ENCODE assay signal across 27 cellular contexts in genomic region chr16:31219154-31219741, GRCh38. TPM values are rescaled to one million over a fixed set of nuclear protein-coding genes. Genes with fewer than 3 reads are reported as not detected.
A peak's percentile ranks its signal among the peaks of the same experiment; 100 is the strongest.
DNase-seq lines count a peak whose midpoint lies in the region; ATAC-seq, FAIRE-seq and TF ChIP-seq lines count a peak whose summit lies in the region.
"Had no signal": no experiment of that assay in that cellular context is flagged by ENCODE, and none has a peak within 500 bp of the region (broad histone marks: within the 10 kb centered on the region; RNA-seq: fewer than 3 reads in every experiment).

No MANE protein-coding gene starts in this region.

- intact Hi-C loops in HepG2 (cut with micrococcal nuclease; ENCODE audit: unreplicated experiment) = no loop called here
- intact Hi-C loops in right lobe of liver (cut with DNase I) = no loop called here
- intact Hi-C loops in left ventricle myocardium inferior (cut with micrococcal nuclease) = no loop called here

- in situ Hi-C loops in HepG2 (cut with HindIII; ENCODE audit: extremely low pct_ligation_motif_present, low pct_unique_long_range_greater_than_20kb) = loop anchor here (25.0 kb wide), 2 partner anchors 218 to 643 kb away; partner anchors contain the start of genes COX6A2, ZNF267 and ZNF843
- in situ Hi-C loops in GM13976 (cut with MboI; ENCODE audit: low sequenced_read_pairs, unreplicated experiment) = no loop called here

- H3K9me3 ChIP-seq in HepG2 (ENCODE audit: low read length) = no peaks in the 10 kb centered on the region
- no peaks in the 10 kb centered on the region for H3K9me3 ChIP-seq in right lobe of liver
- no peaks in the 10 kb centered on the region for H3K9me3 ChIP-seq in left ventricle myocardium inferior (replicated peaks)
- H3K9me3 ChIP-seq: BE2C; BLaER1 treated with 17β-estradiol and CSF1 and Interleukin-3, amounts not matched to agents 10 nM and 100 nM had no signal

- H3K4me3 ChIP-seq in HepG2 (replicated peaks in 1 of 3; ENCODE audit: insufficient read depth in 1 of 3, low read depth in 2 of 3, low read length in 3 of 3) = no peak overlapping the region
- no peak overlapping the region for H3K4me3 ChIP-seq in right lobe of liver
- no peak overlapping the region for H3K4me3 ChIP-seq in left ventricle myocardium inferior
- H3K4me3 ChIP-seq: BLaER1 treated with 17β-estradiol and CSF1 and Interleukin-3, amounts not matched to agents 10 nM and 100 nM; GM23338 had no signal

- no peak for TF ChIP-seq CTCF in HepG2 (CRISPR knock-in tag; IDR thresholded peaks at IDR 0.05)
- TF ChIP-seq CTCF in right lobe of liver (IDR thresholded peaks at IDR 0.05) = no peak
- TF ChIP-seq CTCF in left ventricle myocardium inferior (IDR thresholded peaks at IDR 0.05; ENCODE audit: borderline replicate concordance) = no peak
- no peak for TF ChIP-seq CTCF in GM13976 (IDR thresholded peaks at IDR 0.05; ENCODE audit: borderline replicate concordance, control extremely low read depth, extremely low read depth, insufficient read depth, missing control alignments)

- no peaks in the 10 kb centered on the region for H3K79me2 ChIP-seq in HepG2 (ENCODE audit: insufficient read depth, low read length)

- no TSS peak for BruUV-seq in HepG2 (replicated peaks; lab: Mats Ljungman, UMichigan)

- 37% methylated on average over 15 of the region's 15 CpGs for WGBS in HepG2 (ENCODE audit: low lambda C conversion rate)
- WGBS in right lobe of liver (ENCODE audit: insufficient coverage, low coverage, low lambda C conversion rate, missing lambda C conversion rate) = 33% methylated on average over 1 of the region's 15 CpGs

- POLR2A ChIA-PET in HepG2 (lab: Yijun Ruan, JAX) (no interaction called here), HEK293T (lab: Yijun Ruan, JAX) (interaction anchor here (1.5 kb wide), 1 partner anchor 40 kb away, joined by 5 read pairs; the partner anchor contains the start of gene FUS)

- no peak overlapping the region for H3K4me2 ChIP-seq in HepG2 (ENCODE audit: low read depth, low read length)
- H3K4me2 ChIP-seq: BLaER1 treated with 17β-estradiol and CSF1 and Interleukin-3, amounts not matched to agents 10 nM and 100 nM; GM23338 had no signal

- H4K20me1 ChIP-seq in HepG2 (ENCODE audit: insufficient read depth, low read length) = no peaks in the 10 kb centered on the region

- no peak for TF ChIP-seq EP300 in HepG2 (IDR thresholded peaks at IDR 0.05; ENCODE audit: low read depth in 2 of 2, low read length in 2 of 2)
- TF ChIP-seq EP300 in HepG2 (CRISPR knock-in tag; IDR thresholded peaks at IDR 0.05; ENCODE audit: borderline replicate concordance) = no peak

- no peak for TF ChIP-seq POLR2A in HepG2 (IDR thresholded peaks at IDR 0.05; ENCODE audit: insufficient read depth in 1 of 2, low read depth in 2 of 2, low read length in 2 of 2)
- no peak for TF ChIP-seq POLR2A in right lobe of liver (IDR thresholded peaks at IDR 0.05)

- no peak overlapping the region for H2AFZ ChIP-seq in HepG2 (ENCODE audit: low read length)
- H2AFZ ChIP-seq: GM23338 had no signal

- no peak for FAIRE-seq in HepG2 (lab: Jason Lieb, UNC)
- FAIRE-seq: A204.1, GM12892, GM19239, H54 had no signal

- ATAC-seq in HepG2 = no peak
- no peak for ATAC-seq in right lobe of liver
- ATAC-seq: GM23338 had no signal

- H3K4me1 ChIP-seq in HepG2 (ENCODE audit: insufficient read depth, low read length) = peaks cover 12% of the 10 kb centered on the region
- peaks cover 0 to 20% (median 0%) of the 10 kb centered on the region in 4 donors for H3K4me1 ChIP-seq in right lobe of liver
- H3K4me1 ChIP-seq in left ventricle myocardium inferior = peaks cover 27% of the 10 kb centered on the region
- H3K4me1 ChIP-seq: BE2C had no signal

- H3K27ac ChIP-seq in HepG2 (ENCODE audit: extremely low read length, insufficient read depth, low read length) = no peak overlapping the region
- H3K27ac ChIP-seq in right lobe of liver = no peak overlapping the region
- H3K27ac ChIP-seq in left ventricle myocardium inferior (replicated peaks) = no peak overlapping the region
- H3K27ac ChIP-seq: 22Rv1; BLaER1 treated with 17β-estradiol and CSF1 and Interleukin-3, amounts not matched to agents 10 nM and 100 nM had no signal

- H3K9ac ChIP-seq in HepG2 (ENCODE audit: insufficient read depth, low read depth, low read length) = no peak overlapping the region
- H3K9ac ChIP-seq: BLaER1 treated with 17β-estradiol and CSF1 and Interleukin-3, amounts not matched to agents 10 nM and 100 nM had no signal

- CTCF ChIA-PET in HepG2 (lab: Yijun Ruan, JAX; ENCODE audit: low intra/inter-chr PET ratio, low total read pairs) = no interaction called here
- CTCF ChIA-PET in HEK293T (lab: Yijun Ruan, JAX) = no interaction called here

- H3K27me3 ChIP-seq in HepG2 (ENCODE audit: control insufficient read depth in 1 of 2, insufficient read depth in 2 of 2, low read length in 2 of 2) = peaks cover 22 to 67% of the 10 kb centered on the region in 2 experiments
- no peaks in the 10 kb centered on the region for H3K27me3 ChIP-seq in right lobe of liver
- H3K27me3 ChIP-seq in left ventricle myocardium inferior (ENCODE audit: low read depth) = peaks cover 64% of the 10 kb centered on the region

- DNase-seq in HepG2 (ENCODE audit: low spot score) (no peak), right lobe of liver (no peak), HEK293T (ENCODE audit: extremely low spot score) (peak; percentile 2), islet precursor cell (peak; percentile 14), activated gamma-delta T cell treated with Interleukin-2 at 50 U/mL for 16 hours (no peak), left ventricle myocardium inferior (no peak), AG20443 (ENCODE audit: low spot score) (no peak), GM13976 (ENCODE audit: low spot score) (no peak)
- DNase-seq: AML-193; BE2C; CD4-positive, alpha-beta T cell; CD8-positive, alpha-beta memory T cell; DMS53; DMS79 treated with DMSO at 0.1 percent for 48 hours; GF-D8; HCEC 1CT had no signal

- H3K36me3 ChIP-seq in HepG2 (replicated peaks in 1 of 2; ENCODE audit: control insufficient read depth in 1 of 2, insufficient read depth in 2 of 2, low read length in 2 of 2) (no peaks in the 10 kb centered on the region), right lobe of liver (no peaks in the 10 kb centered on the region), left ventricle myocardium inferior (no peaks in the 10 kb centered on the region)
- H3K36me3 ChIP-seq: BE2C; BLaER1 treated with 17β-estradiol and CSF1 and Interleukin-3, amounts not matched to agents 10 nM and 100 nM had no signal

- no peak for TF ChIP-seq RAD21 in HepG2 (CRISPR knock-in tag; IDR thresholded peaks at IDR 0.05)

RNA-seq across cellular contexts. Expression of gene PYDC1, which starts 2.3 kb away (rescaled TPM):
- total RNA-seq in HepG2 (2016; rRNA removed; fragmentation: Illumina TruSeq; extraction: Trizol) (not detected in 2 replicates), right lobe of liver (not detected), left ventricle myocardium inferior (not detected)
- total RNA-seq in HepG2 (2016; cell fraction: cytosol; rRNA removed; fragmentation: Illumina TruSeq; extraction: Trizol; ENCODE audit: low read depth) = not detected in 2 replicates
- not detected in 2 replicates for total RNA-seq in HepG2 (2016; cell fraction: insoluble cytoplasmic fraction; rRNA removed; fragmentation: Illumina TruSeq; extraction: Trizol)
- total RNA-seq in HepG2 (2016; cell fraction: membrane; rRNA removed; fragmentation: Illumina TruSeq; extraction: Trizol) = not detected in 2 replicates
- total RNA-seq in HepG2 (2016; cell fraction: nucleus; rRNA removed; fragmentation: Illumina TruSeq; extraction: Trizol) = not detected in 2 replicates
- not detected in 2 replicates for polyA plus RNA-seq in HepG2 (2011; rRNA removed)
- not detected in 2 replicates for polyA plus RNA-seq in HepG2 (2011; cell fraction: cytosol; rRNA removed)
- polyA plus RNA-seq in HepG2 (2011; cell fraction: nucleus; rRNA removed) = not detected in 2 replicates
- not detected in 2 replicates for polyA plus RNA-seq in HepG2 (2012)
- not detected in 2 replicates for polyA plus RNA-seq in HepG2 (2016; cell fraction: cytosol; fragmentation: Illumina TruSeq; extraction: Trizol; ENCODE audit: low read depth)
- polyA plus RNA-seq in HepG2 (2016; cell fraction: insoluble cytoplasmic fraction; fragmentation: Illumina TruSeq; extraction: Trizol; ENCODE audit: low read depth) = not detected in 2 replicates
- polyA plus RNA-seq in HepG2 (2016; cell fraction: membrane; fragmentation: Illumina TruSeq; extraction: Trizol; ENCODE audit: low read depth) = not detected in 2 replicates
- not detected in 2 replicates for polyA plus RNA-seq in HepG2 (2016; cell fraction: nucleus; fragmentation: Illumina TruSeq; extraction: Trizol; ENCODE audit: insufficient read depth, low read depth)
- polyA minus RNA-seq in HepG2 (2011; rRNA and poly(A)+ RNA removed; ENCODE audit: low replicate concordance) = not detected in 2 replicates
- polyA minus RNA-seq in HepG2 (2011; cell fraction: cytosol; rRNA and poly(A)+ RNA removed) = not detected in 2 replicates
- polyA minus RNA-seq in HepG2 (2011; cell fraction: nucleus; rRNA and poly(A)+ RNA removed) = not detected in 2 replicates
- total RNA-seq: CD4-positive, alpha-beta T cell; CD8-positive, alpha-beta memory T cell; Daoy; G401; GM23338 had no signal
- polyA plus RNA-seq: AG04450; CD14-positive monocyte; CD8-positive, alpha-beta memory T cell had no signal

RNA-seq across cellular contexts. Expression of gene TRIM72, which starts 5.3 kb away (rescaled TPM):
- not detected in 2 replicates for total RNA-seq in HepG2 (2016; rRNA removed; fragmentation: Illumina TruSeq; extraction: Trizol)
- total RNA-seq in HepG2 (2016; cell fraction: cytosol; rRNA removed; fragmentation: Illumina TruSeq; extraction: Trizol; ENCODE audit: low read depth) = not detected in 2 replicates
- total RNA-seq in HepG2 (2016; cell fraction: insoluble cytoplasmic fraction; rRNA removed; fragmentation: Illumina TruSeq; extraction: Trizol) = not detected in 2 replicates
- total RNA-seq in HepG2 (2016; cell fraction: membrane; rRNA removed; fragmentation: Illumina TruSeq; extraction: Trizol) = not detected in 2 replicates
- total RNA-seq in HepG2 (2016; cell fraction: nucleus; rRNA removed; fragmentation: Illumina TruSeq; extraction: Trizol) = not detected in 2 replicates
- polyA plus RNA-seq in HepG2 (2011; rRNA removed) = not detected in 2 replicates
- polyA plus RNA-seq in HepG2 (2011; cell fraction: cytosol; rRNA removed) = not detected in 2 replicates
- polyA plus RNA-seq in HepG2 (2011; cell fraction: nucleus; rRNA removed) = 0.05 TPM in 1 of 2 replicates, not detected in the other
- polyA plus RNA-seq in HepG2 (2012) = not detected in 2 replicates
- not detected in 2 replicates for polyA plus RNA-seq in HepG2 (2016; cell fraction: cytosol; fragmentation: Illumina TruSeq; extraction: Trizol; ENCODE audit: low read depth)
- polyA plus RNA-seq in HepG2 (2016; cell fraction: insoluble cytoplasmic fraction; fragmentation: Illumina TruSeq; extraction: Trizol; ENCODE audit: low read depth) = not detected in 2 replicates
- polyA plus RNA-seq in HepG2 (2016; cell fraction: membrane; fragmentation: Illumina TruSeq; extraction: Trizol; ENCODE audit: low read depth) = not detected in 2 replicates
- polyA plus RNA-seq in HepG2 (2016; cell fraction: nucleus; fragmentation: Illumina TruSeq; extraction: Trizol; ENCODE audit: insufficient read depth, low read depth) = not detected in 2 replicates
- 0.02 TPM in 1 of 2 replicates, not detected in the other for polyA minus RNA-seq in HepG2 (2011; rRNA and poly(A)+ RNA removed; ENCODE audit: low replicate concordance)
- polyA minus RNA-seq in HepG2 (2011; cell fraction: cytosol; rRNA and poly(A)+ RNA removed) = not detected in 2 replicates
- polyA minus RNA-seq in HepG2 (2011; cell fraction: nucleus; rRNA and poly(A)+ RNA removed) = not detected in 2 replicates
- under 1 TPM in 1 of 6 experiments, not detected in 5; 0.06 TPM for total RNA-seq in right lobe of liver
- 0.91 TPM for total RNA-seq in left ventricle myocardium inferior
- total RNA-seq: CD8-positive, alpha-beta memory T cell; Daoy; G401 had no signal
- polyA plus RNA-seq: AG04450; CD14-positive monocyte; CD8-positive, alpha-beta memory T cell had no signal

RNA-seq across cellular contexts. Expression of gene PYCARD, which starts 16.7 kb away (rescaled TPM):
- total RNA-seq in HepG2 (2016; rRNA removed; fragmentation: Illumina TruSeq; extraction: Trizol) (4.4 and 4.8 TPM in 2 replicates), right lobe of liver (10 to 100 TPM in 3 of 6 experiments, 1 to 10 TPM in 3; 5.7 to 14.9 (median 9.6) TPM), left ventricle myocardium inferior (5.3 TPM)
- 3.8 and 4.5 TPM in 2 replicates for total RNA-seq in HepG2 (2016; cell fraction: cytosol; rRNA removed; fragmentation: Illumina TruSeq; extraction: Trizol; ENCODE audit: low read depth)
- total RNA-seq in HepG2 (2016; cell fraction: insoluble cytoplasmic fraction; rRNA removed; fragmentation: Illumina TruSeq; extraction: Trizol) = 3.7 and 4.7 TPM in 2 replicates
- total RNA-seq in HepG2 (2016; cell fraction: membrane; rRNA removed; fragmentation: Illumina TruSeq; extraction: Trizol) = 3.8 and 5.0 TPM in 2 replicates
- total RNA-seq in HepG2 (2016; cell fraction: nucleus; rRNA removed; fragmentation: Illumina TruSeq; extraction: Trizol) = 1.8 and 2.4 TPM in 2 replicates
- polyA plus RNA-seq in HepG2 (2011; rRNA removed) = 6.0 and 9.2 TPM in 2 replicates
- 3.7 and 11.2 TPM in 2 replicates for polyA plus RNA-seq in HepG2 (2011; cell fraction: cytosol; rRNA removed)
- 7.2 and 9.7 TPM in 2 replicates for polyA plus RNA-seq in HepG2 (2011; cell fraction: nucleus; rRNA removed)
- polyA plus RNA-seq in HepG2 (2012) = 3.6 and 4.1 TPM in 2 replicates
- 3.8 and 5.0 TPM in 2 replicates for polyA plus RNA-seq in HepG2 (2016; cell fraction: cytosol; fragmentation: Illumina TruSeq; extraction: Trizol; ENCODE audit: low read depth)
- polyA plus RNA-seq in HepG2 (2016; cell fraction: insoluble cytoplasmic fraction; fragmentation: Illumina TruSeq; extraction: Trizol; ENCODE audit: low read depth) = 4.4 and 4.5 TPM in 2 replicates
- 2.7 and 3.2 TPM in 2 replicates for polyA plus RNA-seq in HepG2 (2016; cell fraction: membrane; fragmentation: Illumina TruSeq; extraction: Trizol; ENCODE audit: low read depth)
- polyA plus RNA-seq in HepG2 (2016; cell fraction: nucleus; fragmentation: Illumina TruSeq; extraction: Trizol; ENCODE audit: insufficient read depth, low read depth) = 0.87 and 3.1 TPM in 2 replicates
- polyA minus RNA-seq in HepG2 (2011; rRNA and poly(A)+ RNA removed; ENCODE audit: low replicate concordance) = 7.8 TPM in 1 of 2 replicates, not detected in the other
- polyA minus RNA-seq in HepG2 (2011; cell fraction: cytosol; rRNA and poly(A)+ RNA removed) = 2.7 and 4.6 TPM in 2 replicates
- polyA minus RNA-seq in HepG2 (2011; cell fraction: nucleus; rRNA and poly(A)+ RNA removed) = 0.64 TPM in 1 of 2 replicates, not detected in the other

RNA-seq across cellular contexts. Expression of gene FUS, which starts 39.3 kb away (rescaled TPM):
- total RNA-seq in HepG2 (2016; rRNA removed; fragmentation: Illumina TruSeq; extraction: Trizol) (64.8 and 68.1 TPM in 2 replicates), right lobe of liver (10 to 100 TPM; 18.7 to 69.7 (median 40.4) TPM), left ventricle myocardium inferior (96.9 TPM)
- total RNA-seq in HepG2 (2016; cell fraction: cytosol; rRNA removed; fragmentation: Illumina TruSeq; extraction: Trizol; ENCODE audit: low read depth) = 132 and 135 TPM in 2 replicates
- total RNA-seq in HepG2 (2016; cell fraction: insoluble cytoplasmic fraction; rRNA removed; fragmentation: Illumina TruSeq; extraction: Trizol) = 65.7 and 69.2 TPM in 2 replicates
- 107 and 110 TPM in 2 replicates for total RNA-seq in HepG2 (2016; cell fraction: membrane; rRNA removed; fragmentation: Illumina TruSeq; extraction: Trizol)
- 164 and 176 TPM in 2 replicates for total RNA-seq in HepG2 (2016; cell fraction: nucleus; rRNA removed; fragmentation: Illumina TruSeq; extraction: Trizol)
- 168 and 176 TPM in 2 replicates for polyA plus RNA-seq in HepG2 (2011; rRNA removed)
- 81.1 and 83.9 TPM in 2 replicates for polyA plus RNA-seq in HepG2 (2011; cell fraction: cytosol; rRNA removed)
- polyA plus RNA-seq in HepG2 (2011; cell fraction: nucleus; rRNA removed) = 401 and 461 TPM in 2 replicates
- polyA plus RNA-seq in HepG2 (2012) = 485 and 576 TPM in 2 replicates
- polyA plus RNA-seq in HepG2 (2016; cell fraction: cytosol; fragmentation: Illumina TruSeq; extraction: Trizol; ENCODE audit: low read depth) = 70.9 and 79.9 TPM in 2 replicates
- 475 and 565 TPM in 2 replicates for polyA plus RNA-seq in HepG2 (2016; cell fraction: insoluble cytoplasmic fraction; fragmentation: Illumina TruSeq; extraction: Trizol; ENCODE audit: low read depth)
- 78.4 and 96.5 TPM in 2 replicates for polyA plus RNA-seq in HepG2 (2016; cell fraction: membrane; fragmentation: Illumina TruSeq; extraction: Trizol; ENCODE audit: low read depth)
- polyA plus RNA-seq in HepG2 (2016; cell fraction: nucleus; fragmentation: Illumina TruSeq; extraction: Trizol; ENCODE audit: insufficient read depth, low read depth) = 1,051 and 1,103 TPM in 2 replicates
- polyA minus RNA-seq in HepG2 (2011; rRNA and poly(A)+ RNA removed; ENCODE audit: low replicate concordance) = 149 and 213 TPM in 2 replicates
- 117 and 135 TPM in 2 replicates for polyA minus RNA-seq in HepG2 (2011; cell fraction: cytosol; rRNA and poly(A)+ RNA removed)
- 379 and 413 TPM in 2 replicates for polyA minus RNA-seq in HepG2 (2011; cell fraction: nucleus; rRNA and poly(A)+ RNA removed)

RNA-seq across cellular contexts. Expression of gene ITGAM, which starts 40.5 kb away (rescaled TPM):
- total RNA-seq in HepG2 (2016; rRNA removed; fragmentation: Illumina TruSeq; extraction: Trizol) (0.11 and 0.20 TPM in 2 replicates), right lobe of liver (10 to 100 TPM in 1 of 6 experiments, 1 to 10 TPM in 5; 2.7 to 11.6 (median 4.3) TPM), left ventricle myocardium inferior (5.1 TPM)
- not detected in 2 replicates for total RNA-seq in HepG2 (2016; cell fraction: cytosol; rRNA removed; fragmentation: Illumina TruSeq; extraction: Trizol; ENCODE audit: low read depth)
- 0.09 TPM in 1 of 2 replicates, not detected in the other for total RNA-seq in HepG2 (2016; cell fraction: insoluble cytoplasmic fraction; rRNA removed; fragmentation: Illumina TruSeq; extraction: Trizol)
- total RNA-seq in HepG2 (2016; cell fraction: membrane; rRNA removed; fragmentation: Illumina TruSeq; extraction: Trizol) = not detected in 2 replicates
- not detected in 2 replicates for total RNA-seq in HepG2 (2016; cell fraction: nucleus; rRNA removed; fragmentation: Illumina TruSeq; extraction: Trizol)
- polyA plus RNA-seq in HepG2 (2011; rRNA removed) = 0.01 and 0.09 TPM in 2 replicates
- 0.05 and 0.11 TPM in 2 replicates for polyA plus RNA-seq in HepG2 (2011; cell fraction: cytosol; rRNA removed)
- polyA plus RNA-seq in HepG2 (2011; cell fraction: nucleus; rRNA removed) = 0.14 and 1.0 TPM in 2 replicates
- polyA plus RNA-seq in HepG2 (2012) = not detected in 2 replicates
- not detected in 2 replicates for polyA plus RNA-seq in HepG2 (2016; cell fraction: cytosol; fragmentation: Illumina TruSeq; extraction: Trizol; ENCODE audit: low read depth)
- not detected in 2 replicates for polyA plus RNA-seq in HepG2 (2016; cell fraction: insoluble cytoplasmic fraction; fragmentation: Illumina TruSeq; extraction: Trizol; ENCODE audit: low read depth)
- polyA plus RNA-seq in HepG2 (2016; cell fraction: membrane; fragmentation: Illumina TruSeq; extraction: Trizol; ENCODE audit: low read depth) = not detected in 2 replicates
- polyA plus RNA-seq in HepG2 (2016; cell fraction: nucleus; fragmentation: Illumina TruSeq; extraction: Trizol; ENCODE audit: insufficient read depth, low read depth) = not detected in 2 replicates
- not detected in 2 replicates for polyA minus RNA-seq in HepG2 (2011; rRNA and poly(A)+ RNA removed; ENCODE audit: low replicate concordance)
- polyA minus RNA-seq in HepG2 (2011; cell fraction: cytosol; rRNA and poly(A)+ RNA removed) = not detected in 2 replicates
- polyA minus RNA-seq in HepG2 (2011; cell fraction: nucleus; rRNA and poly(A)+ RNA removed) = not detected in 2 replicates
- total RNA-seq: Daoy had no signal
- polyA plus RNA-seq: AG04450 had no signal

Comparison
In these comparisons a context has a peak if more than half of its experiments do, and no peak if none do; other contexts are left out.
1. DNase-seq: peak in HEK293T (single experiment) and islet precursor cell (single experiment); none in HepG2 (single experiment), right lobe of liver (0 of 3), activated gamma-delta T cell treated with Interleukin-2 at 50 U/mL for 16 hours (single experiment), left ventricle myocardium inferior (single experiment), AG20443 (single experiment) and GM13976 (single experiment).